In the genomic region with DNA sequence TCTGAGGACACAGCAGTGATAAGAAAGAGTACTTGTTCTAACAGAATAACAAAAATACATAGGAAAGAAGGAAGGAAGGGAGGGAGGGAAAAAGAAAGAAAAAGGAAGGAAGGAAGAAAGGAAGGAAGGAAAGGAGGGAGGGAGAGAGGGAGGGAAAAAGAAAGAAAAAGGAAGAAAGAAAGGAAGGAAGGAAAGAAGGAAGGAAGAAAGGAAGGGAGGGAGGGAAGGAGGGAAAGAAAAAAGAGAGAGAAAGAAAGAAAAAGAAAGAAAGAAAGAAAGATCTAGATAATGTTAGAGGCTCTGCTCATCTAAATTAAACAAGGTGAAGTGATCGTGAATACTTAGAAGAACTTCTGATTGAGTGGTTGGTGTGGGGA, we compare ENCODE assay signal across 15 cellular contexts. TPM values are rescaled to one million over a fixed set of nuclear protein-coding genes. Genes with fewer than 3 reads are reported as not detected.
DNase-seq lines count a peak whose midpoint lies in the region; ATAC-seq and TF ChIP-seq lines count a peak whose summit lies in the region.
"Had no signal": no experiment of that assay in that cellular context is flagged by ENCODE, and none has a peak within 500 bp of the region (broad histone marks: within the 10 kb centered on the region; RNA-seq: fewer than 3 reads in every experiment).

No MANE protein-coding gene starts in this region.

- no peak for ATAC-seq in Panc1
- ATAC-seq in GM18858 (IDR thresholded peaks at IDR 0.05; ENCODE audit: unreplicated experiment), result no peak
- ATAC-seq: left lobe of liver had no signal

- DNase-seq in Panc1 (ENCODE audit: low read depth, low spot score) (no peak), esophagus squamous epithelium (lab: John Stamatoyannopoulos, UW) (no peak), sigmoid colon (no peak), NCI-H69 (lab: John Stamatoyannopoulos, UW) (no peak), dedifferentiated amniotic fluid mesenchymal stem cell (ENCODE audit: extremely low spot score) (no peak), T-helper 9 cell (no peak)
- DNase-seq: central memory CD4-positive, alpha-beta T cell; foreskin melanocyte; NCI-H2171; stimulated activated CD4-positive, alpha-beta T cell treated with anti-CD3 and anti-CD28 coated beads, Interleukin-15, amount 100 ng/mL, for 24 hours had no signal

- CTCF ChIA-PET in Panc1 (lab: Charles Lee), result interaction anchor here (0.6 kb wide), 1 partner anchor 164 kb away, joined by 7 read pairs; no protein-coding TSS in a partner anchor

- H3K9me3 ChIP-seq in Panc1 (ENCODE audit: control insufficient read depth, insufficient read depth, low read depth, low read length) (no peaks in the 10 kb centered on the region), esophagus squamous epithelium (no peaks in the 10 kb centered on the region), sigmoid colon (no peaks in the 10 kb centered on the region)

- TF ChIP-seq CTCF in Panc1 (IDR thresholded peaks at IDR 0.05) (no peak), esophagus squamous epithelium (IDR thresholded peaks at IDR 0.05) (no peak), sigmoid colon (IDR thresholded peaks at IDR 0.05) (no peak)

- no peak for TF ChIP-seq EP300 in sigmoid colon (IDR thresholded peaks at IDR 0.05)

- BruUV-seq in Panc1 (replicated peaks; lab: Mats Ljungman, UMichigan), result no TSS peak

- in situ Hi-C loops in Panc1 (cut with HindIII; ENCODE audit: low pct_unique_long_range_greater_than_20kb, low sequenced_read_pairs), result no loop called here

- peaks cover 17% of the 10 kb centered on the region for H3K4me1 ChIP-seq in ACC112 (ENCODE audit: control insufficient read depth, insufficient read depth, low read length, unreplicated experiment)
- peaks cover 14% of the 10 kb centered on the region for H3K4me1 ChIP-seq in Panc1 (ENCODE audit: control insufficient read depth, insufficient read depth, low read length)
- peaks cover 13 to 61% (median 29%) of the 10 kb centered on the region in 3 donors for H3K4me1 ChIP-seq in esophagus squamous epithelium
- H3K4me1 ChIP-seq in sigmoid colon, result peaks cover 0 to 63% (median 41%) of the 10 kb centered on the region in 4 donors

- POLR2A ChIA-PET in Panc1 (lab: Charles Lee), result interaction anchor here (0.5 to 1.3 kb wide), 3 partner anchors 11 to 198 kb away, joined by 5 to 12 read pairs (median 6); no protein-coding TSS in a partner anchor

- H3K79me2 ChIP-seq in ACC112 (ENCODE audit: control insufficient read depth, insufficient read depth, low read length, unreplicated experiment), result no peaks in the 10 kb centered on the region

- intact Hi-C loops in Panc1 (cut with micrococcal nuclease; ENCODE audit: unreplicated experiment) (no loop called here), esophagus squamous epithelium (cut with DNase I) (no loop called here), sigmoid colon (cut with DNase I) (no loop called here)

- H3K36me3 ChIP-seq in ACC112 (ENCODE audit: insufficient read depth, low read length) (no peaks in the 10 kb centered on the region), Panc1 (ENCODE audit: control insufficient read depth, insufficient read depth, low read length) (no peaks in the 10 kb centered on the region), esophagus squamous epithelium (no peaks in the 10 kb centered on the region), sigmoid colon (no peaks in the 10 kb centered on the region)

- H3K4me3 ChIP-seq in ACC112 (ENCODE audit: low read depth, low read length) (no peak overlapping the region), Panc1 (ENCODE audit: low read depth in 2 of 2, low read length in 2 of 2) (no peak overlapping the region), esophagus squamous epithelium (no peak overlapping the region), sigmoid colon (no peak overlapping the region)

- H3K27me3 ChIP-seq in ACC112 (ENCODE audit: insufficient read depth, low read length), result no peaks in the 10 kb centered on the region
- H3K27me3 ChIP-seq in Panc1 (ENCODE audit: control insufficient read depth, insufficient read depth, low read length), result no peaks in the 10 kb centered on the region
- H3K27me3 ChIP-seq in esophagus squamous epithelium, result no peaks in the 10 kb centered on the region
- H3K27me3 ChIP-seq in sigmoid colon, result no peaks in the 10 kb centered on the region

- 79 to 92% methylated on average over 1 of the region's 1 CpG for WGBS in esophagus squamous epithelium, 2 donors
- 75 to 90% methylated on average over 1 of the region's 1 CpG for WGBS in sigmoid colon, 2 donors

- TF ChIP-seq POLR2A in esophagus squamous epithelium (IDR thresholded peaks at IDR 0.05) (no peak), sigmoid colon (IDR thresholded peaks at IDR 0.05) (no peak)

- H3K27ac ChIP-seq in ACC112 (ENCODE audit: low read depth, low read length), result peak overlapping the region; percentile 99
- H3K27ac ChIP-seq in Panc1 (ENCODE audit: low read length), result peak overlapping the region; percentile 64
- peak overlapping the region; percentile 86 to 91 (median 91) for H3K27ac ChIP-seq in esophagus squamous epithelium
- H3K27ac ChIP-seq in sigmoid colon, result peak overlapping the region; percentile 82 to 95 (median 91)
- H3K27ac ChIP-seq: C4-2B, KMS-11 had no signal

- no peak overlapping the region for H2AFZ ChIP-seq in ACC112 (ENCODE audit: low read length, unreplicated experiment)

RNA-seq across cellular contexts. Expression of gene DUSP1, which starts 29.8 kb away (rescaled TPM):
- 79.9 TPM for total RNA-seq in Panc1 (2021; ENCODE audit: unreplicated experiment)
- 65.0 TPM for polyA plus RNA-seq in Panc1 (2012; ENCODE audit: insufficient read length)
- total RNA-seq in esophagus squamous epithelium, result 100 to 1,000 TPM; 222 to 415 (median 252) TPM
- total RNA-seq in sigmoid colon, result 1,000 to 10,000 TPM in 1 of 4 donors, 100 to 1,000 TPM in 3; 449 to 1,033 (median 779) TPM
- 100 to 1,000 TPM in 2 of 3 donors, 10 to 100 TPM in 1; 99.9 to 253 (median 136) TPM for polyA plus RNA-seq in sigmoid colon
